In genomic region chr2:23760746-23761145, GRCh38 we compare ENCODE assay signal across 8 cellular contexts.
DNase-seq lines count a peak whose midpoint lies in the region; ATAC-seq lines count a peak whose summit lies in the region.

No MANE protein-coding gene starts in this region.

- H3K27ac Mint-ChIP-seq in stimulated activated naive B cell treated with anti-CD40 and anti-IgM and Interleukin-4, amounts not matched to agents 10 μg/mL and 1 μg/mL and 100 μg/mL, for 72 hours = no peak overlapping the region
- no peak overlapping the region for H3K27ac Mint-ChIP-seq in activated naive CD4-positive, alpha-beta T cell treated with anti-CD3 and anti-CD28 coated beads for 36 hours
- no peak overlapping the region for H3K27ac Mint-ChIP-seq in activated CD4-positive, alpha-beta T cell treated with anti-CD3 and anti-CD28 coated beads, Interleukin-2, amount 10 ng/mL, durations not matched to agents 7 days and 5 days
- no peak overlapping the region for H3K27ac Mint-ChIP-seq in activated CD4-positive, alpha-beta memory T cell treated with anti-CD3 and anti-CD28 coated beads, Interleukin-2, amount 10 ng/mL, durations not matched to agents 7 days and 5 days

- H3K36me3 Mint-ChIP-seq in stimulated activated naive B cell treated with anti-CD40 and anti-IgM and Interleukin-4, amounts not matched to agents 10 μg/mL and 1 μg/mL and 100 μg/mL, for 72 hours = peaks cover 23 to 48% of the 10 kb centered on the region in 2 donors
- H3K36me3 Mint-ChIP-seq in activated naive CD4-positive, alpha-beta T cell treated with anti-CD3 and anti-CD28 coated beads for 36 hours (ENCODE audit: low read depth) = peaks cover 8% of the 10 kb centered on the region
- peaks cover 28% of the 10 kb centered on the region for H3K36me3 Mint-ChIP-seq in activated CD4-positive, alpha-beta T cell treated with anti-CD3 and anti-CD28 coated beads, Interleukin-2, amount 10 ng/mL, durations not matched to agents 7 days and 5 days (ENCODE audit: low read depth)
- H3K36me3 Mint-ChIP-seq in activated CD4-positive, alpha-beta memory T cell treated with anti-CD3 and anti-CD28 coated beads, Interleukin-2, amount 10 ng/mL, durations not matched to agents 7 days and 5 days (ENCODE audit: low read depth) = peaks cover 6% of the 10 kb centered on the region

- ATAC-seq in stimulated activated naive B cell treated with anti-CD40 and anti-IgM and Interleukin-4, amounts not matched to agents 10 μg/mL and 1 μg/mL and 100 μg/mL, for 72 hours (replicated peaks) = no peak

- intact Hi-C loops in activated naive CD4-positive, alpha-beta T cell treated with anti-CD3 and anti-CD28 coated beads for 36 hours (cut with micrococcal nuclease) = loop anchor here (5.0 kb wide), 1 partner anchor 123 kb away; no protein-coding TSS in a partner anchor

- no peaks in the 10 kb centered on the region for H3K4me1 Mint-ChIP-seq in stimulated activated naive B cell treated with anti-CD40 and anti-IgM and Interleukin-4, amounts not matched to agents 10 μg/mL and 1 μg/mL and 100 μg/mL, for 72 hours
- H3K4me1 Mint-ChIP-seq in activated naive CD4-positive, alpha-beta T cell treated with anti-CD3 and anti-CD28 coated beads for 36 hours (ENCODE audit: low read depth) = peaks cover 11% of the 10 kb centered on the region
- H3K4me1 Mint-ChIP-seq in activated CD4-positive, alpha-beta T cell treated with anti-CD3 and anti-CD28 coated beads, Interleukin-2, amount 10 ng/mL, durations not matched to agents 7 days and 5 days = peaks cover 12% of the 10 kb centered on the region
- H3K4me1 Mint-ChIP-seq in activated CD4-positive, alpha-beta memory T cell treated with anti-CD3 and anti-CD28 coated beads, Interleukin-2, amount 10 ng/mL, durations not matched to agents 7 days and 5 days = peaks cover 10% of the 10 kb centered on the region

- no peak overlapping the region for H3K4me3 Mint-ChIP-seq in stimulated activated naive B cell treated with anti-CD40 and anti-IgM and Interleukin-4, amounts not matched to agents 10 μg/mL and 1 μg/mL and 100 μg/mL, for 72 hours
- no peak overlapping the region for H3K4me3 Mint-ChIP-seq in activated naive CD4-positive, alpha-beta T cell treated with anti-CD3 and anti-CD28 coated beads for 36 hours
- H3K4me3 Mint-ChIP-seq in activated CD4-positive, alpha-beta T cell treated with anti-CD3 and anti-CD28 coated beads, Interleukin-2, amount 10 ng/mL, durations not matched to agents 7 days and 5 days = no peak overlapping the region
- H3K4me3 Mint-ChIP-seq in activated CD4-positive, alpha-beta memory T cell treated with anti-CD3 and anti-CD28 coated beads, Interleukin-2, amount 10 ng/mL, durations not matched to agents 7 days and 5 days = no peak overlapping the region

- POLR2A ChIA-PET in activated CD4-positive, alpha-beta T cell treated with anti-CD3 and anti-CD28 coated beads, Interleukin-2, amount 10 ng/mL, durations not matched to agents 7 days and 5 days (lab: Charles Lee) = no interaction called here
- POLR2A ChIA-PET in activated CD4-positive, alpha-beta memory T cell treated with anti-CD3 and anti-CD28 coated beads, Interleukin-2, amount 10 ng/mL, durations not matched to agents 7 days and 5 days (lab: Charles Lee) = no interaction called here

- CTCF ChIA-PET in activated naive CD4-positive, alpha-beta T cell treated with anti-CD3 and anti-CD28 coated beads for 36 hours (lab: Charles Lee) = interaction anchor here (0.7 to 0.9 kb wide), 2 partner anchors 12 to 24 kb away, joined by 3 to 5 read pairs; no protein-coding TSS in a partner anchor
- CTCF ChIA-PET in activated CD4-positive, alpha-beta T cell treated with anti-CD3 and anti-CD28 coated beads, Interleukin-2, amount 10 ng/mL, durations not matched to agents 7 days and 5 days (lab: Charles Lee) = no interaction called here
- CTCF ChIA-PET in activated CD4-positive, alpha-beta memory T cell treated with anti-CD3 and anti-CD28 coated beads, Interleukin-2, amount 10 ng/mL, durations not matched to agents 7 days and 5 days (lab: Charles Lee) = no interaction called here

- H3K27me3 Mint-ChIP-seq in stimulated activated naive B cell treated with anti-CD40 and anti-IgM and Interleukin-4, amounts not matched to agents 10 μg/mL and 1 μg/mL and 100 μg/mL, for 72 hours = no peaks in the 10 kb centered on the region
- no peaks in the 10 kb centered on the region for H3K27me3 Mint-ChIP-seq in activated naive CD4-positive, alpha-beta T cell treated with anti-CD3 and anti-CD28 coated beads for 36 hours (ENCODE audit: low read depth)
- H3K27me3 Mint-ChIP-seq in activated CD4-positive, alpha-beta T cell treated with anti-CD3 and anti-CD28 coated beads, Interleukin-2, amount 10 ng/mL, durations not matched to agents 7 days and 5 days = no peaks in the 10 kb centered on the region
- no peaks in the 10 kb centered on the region for H3K27me3 Mint-ChIP-seq in activated CD4-positive, alpha-beta memory T cell treated with anti-CD3 and anti-CD28 coated beads, Interleukin-2, amount 10 ng/mL, durations not matched to agents 7 days and 5 days

- no peaks in the 10 kb centered on the region for H3K9me3 Mint-ChIP-seq in stimulated activated naive B cell treated with anti-CD40 and anti-IgM and Interleukin-4, amounts not matched to agents 10 μg/mL and 1 μg/mL and 100 μg/mL, for 72 hours
- no peaks in the 10 kb centered on the region for H3K9me3 Mint-ChIP-seq in activated naive CD4-positive, alpha-beta T cell treated with anti-CD3 and anti-CD28 coated beads for 36 hours
- no peaks in the 10 kb centered on the region for H3K9me3 Mint-ChIP-seq in activated CD4-positive, alpha-beta T cell treated with anti-CD3 and anti-CD28 coated beads, Interleukin-2, amount 10 ng/mL, durations not matched to agents 7 days and 5 days
- no peaks in the 10 kb centered on the region for H3K9me3 Mint-ChIP-seq in activated CD4-positive, alpha-beta memory T cell treated with anti-CD3 and anti-CD28 coated beads, Interleukin-2, amount 10 ng/mL, durations not matched to agents 7 days and 5 days

- DNase-seq in EL (peak; percentile 41), NCI-H2107 treated with DMSO at 0.1 percent for 48 hours (lab: John Stamatoyannopoulos, UW; ENCODE audit: unreplicated experiment) (peak; percentile 7), dedifferentiated amniotic fluid mesenchymal stem cell (ENCODE audit: extremely low spot score) (peak; percentile 86), pons (ENCODE audit: low spot score) (peak; percentile 12)
- no peak for DNase-seq in stimulated activated naive B cell treated with anti-CD40 and anti-IgM and Interleukin-4, amounts not matched to agents 10 μg/mL and 1 μg/mL and 100 μg/mL, for 72 hours
- no peak for DNase-seq in activated naive CD4-positive, alpha-beta T cell treated with anti-CD3 and anti-CD28 coated beads for 36 hours
- DNase-seq in activated CD4-positive, alpha-beta T cell treated with anti-CD3 and anti-CD28 coated beads, Interleukin-2, amount 10 ng/mL, durations not matched to agents 7 days and 5 days = no peak
- DNase-seq in activated CD4-positive, alpha-beta memory T cell treated with anti-CD3 and anti-CD28 coated beads, Interleukin-2, amount 10 ng/mL, durations not matched to agents 7 days and 5 days = no peak

Comparison
In these comparisons a context has a peak if more than half of its experiments do, and no peak if none do; other contexts are left out.
1. DNase-seq: peak in EL (single experiment), NCI-H2107 treated with DMSO at 0.1 percent for 48 hours (single experiment), dedifferentiated amniotic fluid mesenchymal stem cell (single experiment) and pons (single experiment); none in stimulated activated naive B cell treated with anti-CD40 and anti-IgM and Interleukin-4, amounts not matched to agents 10 μg/mL and 1 μg/mL and 100 μg/mL, for 72 hours (single experiment), activated naive CD4-positive, alpha-beta T cell treated with anti-CD3 and anti-CD28 coated beads for 36 hours (single experiment), activated CD4-positive, alpha-beta T cell treated with anti-CD3 and anti-CD28 coated beads, Interleukin-2, amount 10 ng/mL, durations not matched to agents 7 days and 5 days (single experiment) and activated CD4-positive, alpha-beta memory T cell treated with anti-CD3 and anti-CD28 coated beads, Interleukin-2, amount 10 ng/mL, durations not matched to agents 7 days and 5 days (single experiment).